Comparison of ENCODE assay signal across 10 cellular contexts in the genomic region with DNA sequence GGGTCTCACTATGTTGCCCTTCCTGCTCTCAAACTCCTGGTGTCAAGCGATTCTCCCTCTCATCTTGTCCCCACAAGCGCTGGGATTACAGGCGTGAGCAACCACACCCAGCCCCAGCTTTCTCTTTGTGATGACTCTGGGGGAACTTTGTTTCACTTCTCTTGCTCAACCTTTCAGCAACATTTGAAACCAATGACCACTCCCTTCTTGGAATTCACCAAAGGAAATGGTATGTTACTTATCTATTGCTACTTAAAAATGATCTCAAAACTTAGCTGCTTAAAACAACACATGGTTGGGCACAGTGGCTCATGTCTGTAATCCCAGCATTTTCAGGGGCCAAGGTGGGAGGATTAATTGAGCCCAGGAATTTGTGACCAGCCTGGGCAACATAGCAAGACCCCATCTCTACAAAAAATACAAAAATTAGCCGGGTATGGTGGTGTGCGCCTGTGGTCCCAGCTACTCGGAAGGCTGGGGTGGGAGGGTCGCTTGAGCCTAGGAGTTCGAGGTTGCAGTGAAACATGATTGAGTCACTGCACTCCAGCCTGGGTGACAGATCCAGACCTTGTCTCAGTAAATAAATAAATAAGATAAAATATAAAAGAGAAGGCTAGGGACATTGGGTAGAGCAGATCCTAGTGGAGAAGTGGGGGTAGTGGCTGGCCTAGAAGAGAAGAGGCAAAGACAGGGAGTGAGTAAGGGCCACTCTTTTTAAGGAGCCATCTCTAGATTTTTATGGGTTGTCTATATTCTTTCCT. TPM values are rescaled to one million over a fixed set of nuclear protein-coding genes. Genes with fewer than 3 reads are reported as not detected.
A peak's percentile ranks its signal among the peaks of the same experiment; 100 is the strongest.
DNase-seq lines count a peak whose midpoint lies in the region; ATAC-seq and TF ChIP-seq lines count a peak whose summit lies in the region.
"Had no signal": no experiment of that assay in that cellular context is flagged by ENCODE, and none has a peak within 500 bp of the region (broad histone marks: within the 10 kb centered on the region; RNA-seq: fewer than 3 reads in every experiment).

No MANE protein-coding gene starts in this region.

- H3K4me3 Mint-ChIP-seq in activated CD4-positive, alpha-beta memory T cell treated with anti-CD3 and anti-CD28 coated beads for 36 hours: peak overlapping the region; percentile 15

- peaks cover 3% of the 10 kb centered on the region for H3K9me3 Mint-ChIP-seq in activated CD4-positive, alpha-beta memory T cell treated with anti-CD3 and anti-CD28 coated beads for 36 hours

- CTCF ChIA-PET in activated CD4-positive, alpha-beta memory T cell treated with anti-CD3 and anti-CD28 coated beads for 36 hours (lab: Charles Lee): interaction anchor here (0.5 to 4.0 kb wide), 11 partner anchors 8 to 360 kb away, joined by 3 to 21 read pairs (median 3); partner anchors contain the start of gene COPG1

- H3K36me3 Mint-ChIP-seq in activated CD4-positive, alpha-beta memory T cell treated with anti-CD3 and anti-CD28 coated beads for 36 hours: no peaks in the 10 kb centered on the region

- no peak for TF ChIP-seq CTCF in foreskin fibroblast (IDR thresholded peaks at IDR 0.05; ENCODE audit: low read depth, low read length)

- ATAC-seq in GM18498 (IDR thresholded peaks at IDR 0.05; ENCODE audit: unreplicated experiment): no peak
- no peak for ATAC-seq in HG03520 (IDR thresholded peaks at IDR 0.05; ENCODE audit: unreplicated experiment)
- ATAC-seq in HG03139 (IDR thresholded peaks at IDR 0.05; ENCODE audit: unreplicated experiment): no peak
- ATAC-seq: PC-3 had no signal

- POLR2A ChIA-PET in activated CD4-positive, alpha-beta memory T cell treated with anti-CD3 and anti-CD28 coated beads for 36 hours (lab: Charles Lee): interaction anchor here (0.8 to 1.7 kb wide), 8 partner anchors 9 to 119 kb away, joined by 3 to 7 read pairs (median 4); partner anchors contain the start of genes CNBP and COPG1

- H3K27me3 Mint-ChIP-seq in activated CD4-positive, alpha-beta memory T cell treated with anti-CD3 and anti-CD28 coated beads for 36 hours: no peaks in the 10 kb centered on the region

- peaks cover 20% of the 10 kb centered on the region for H3K4me1 Mint-ChIP-seq in activated CD4-positive, alpha-beta memory T cell treated with anti-CD3 and anti-CD28 coated beads for 36 hours (ENCODE audit: low read depth)

- intact Hi-C loops in activated CD4-positive, alpha-beta memory T cell treated with anti-CD3 and anti-CD28 coated beads for 36 hours (cut with micrococcal nuclease): loop anchor here (1.0 to 2.0 kb wide), 3 partner anchors 9 to 56 kb away; partner anchors contain the start of genes CNBP and COPG1

- peak overlapping the region; percentile 81 for H3K27ac Mint-ChIP-seq in activated CD4-positive, alpha-beta memory T cell treated with anti-CD3 and anti-CD28 coated beads for 36 hours

- no peak overlapping the region for H3K4me3 ChIP-seq in foreskin fibroblast (ENCODE audit: low read depth in 1 of 2, low read length in 2 of 2)

- DNase-seq in activated CD8-positive, alpha-beta memory T cell treated with anti-CD3 and anti-CD28 coated beads, Interleukin-2, amount 50 U/mL, for 48 hours: peak; percentile 62
- no peak for DNase-seq in activated CD8-positive, alpha-beta memory T cell treated with anti-CD3 and anti-CD28 coated beads for 24 hours
- peak; percentile 64 for DNase-seq in activated CD4-positive, alpha-beta memory T cell treated with anti-CD3 and anti-CD28 coated beads for 36 hours
- peak; percentile 53 to 76 for DNase-seq in foreskin fibroblast
- peak; percentile 46 for DNase-seq in stromal cell of bone marrow (ENCODE audit: low read depth)
- DNase-seq: BE2C, PC-3 had no signal

RNA-seq across cellular contexts. Expression of gene COPG1, which starts 10.3 kb away (rescaled TPM):
- 100 to 1,000 TPM; 154 to 162 TPM for total RNA-seq in activated CD4-positive, alpha-beta memory T cell treated with anti-CD3 and anti-CD28 coated beads for 36 hours

RNA-seq across cellular contexts. Expression of gene HMCES, which starts 39.5 kb away (rescaled TPM):
- total RNA-seq in activated CD4-positive, alpha-beta memory T cell treated with anti-CD3 and anti-CD28 coated beads for 36 hours: 10 to 100 TPM; 58.4 to 61.5 TPM

RNA-seq across cellular contexts. Expression of gene CNBP, which starts 55.4 kb away (rescaled TPM):
- 100 to 1,000 TPM; 342 to 348 TPM for total RNA-seq in activated CD4-positive, alpha-beta memory T cell treated with anti-CD3 and anti-CD28 coated beads for 36 hours
